9 cellular contexts compared by ENCODE assay signal in the genomic region with DNA sequence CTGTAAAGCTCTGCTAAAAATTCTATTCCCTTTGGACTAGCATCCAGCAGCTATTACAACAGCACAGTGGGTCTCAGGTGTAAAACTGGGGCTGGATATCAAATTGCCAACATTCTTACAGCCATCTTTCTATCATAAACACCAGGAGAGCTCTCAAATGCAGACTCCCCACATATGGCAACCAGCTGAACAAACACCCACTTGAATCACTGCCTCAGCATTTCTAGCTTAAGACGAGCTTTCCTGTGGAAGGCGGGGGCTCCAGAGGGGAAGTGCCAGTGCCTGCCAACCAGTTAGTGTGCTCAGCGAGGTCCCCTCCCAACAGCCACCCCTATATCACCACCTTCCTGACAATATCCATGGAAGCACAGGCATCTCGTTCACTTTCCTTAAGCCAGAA.
DNase-seq lines count a peak whose midpoint lies in the region; ATAC-seq, FAIRE-seq and TF ChIP-seq lines count a peak whose summit lies in the region.
"Had no signal": no experiment of that assay in that cellular context is flagged by ENCODE, and none has a peak within 500 bp of the region (broad histone marks: within the 10 kb centered on the region; RNA-seq: fewer than 3 reads in every experiment).

No MANE protein-coding gene starts in this region.

- BruUV-seq in A673 (replicated peaks; lab: Mats Ljungman, UMichigan): no TSS peak

- no peaks in the 10 kb centered on the region for H3K27me3 ChIP-seq in MG63
- H3K27me3 ChIP-seq in SJCRH30: no peaks in the 10 kb centered on the region
- no peaks in the 10 kb centered on the region for H3K27me3 ChIP-seq in right atrium auricular region
- H3K27me3 ChIP-seq in A673 (replicated peaks; ENCODE audit: insufficient read depth, low read depth, low read length, poor library complexity): no peaks in the 10 kb centered on the region
- H3K27me3 ChIP-seq: BLaER1 treated with 17β-estradiol and CSF1 and Interleukin-3, amounts not matched to agents 10 nM and 100 nM had no signal

- H3K4me1 ChIP-seq in A549 (no peaks in the 10 kb centered on the region), SJCRH30 (peaks cover 11% of the 10 kb centered on the region; the same call in 1 of the 2 replicates), right atrium auricular region (peaks cover 0 to 39% of the 10 kb centered on the region in 2 donors), A673 (ENCODE audit: insufficient read depth, low read length, poor library complexity, severe bottlenecking) (no peaks in the 10 kb centered on the region)

- CTCF ChIA-PET in A549 (lab: Yijun Ruan, JAX) (interaction anchor here (0.7 to 2.1 kb wide), 4 partner anchors 13 to 471 kb away, joined by 3 to 6 read pairs (median 4); no protein-coding TSS in a partner anchor), A673 (lab: Charles Lee) (no interaction called here)

- no peak; a peak in 1 of 6 replicates for ATAC-seq in A549
- ATAC-seq in HG02938 (IDR thresholded peaks at IDR 0.05; ENCODE audit: unreplicated experiment): no peak

- TF ChIP-seq POLR2A in A549 (IDR thresholded peaks at IDR 0.05; ENCODE audit: low read length): no peak

- no peak for TF ChIP-seq EP300 in A549 (IDR thresholded peaks at IDR 0.05)

- H3K4me3 ChIP-seq in A549 (no peak overlapping the region), MG63 (no peak overlapping the region), SJCRH30 (no peak overlapping the region), right atrium auricular region (no peak overlapping the region), A673 (ENCODE audit: low read depth, low read length, poor library complexity, severe bottlenecking) (no peak overlapping the region)
- H3K4me3 ChIP-seq: BLaER1 treated with 17β-estradiol and CSF1 and Interleukin-3, amounts not matched to agents 10 nM and 100 nM had no signal

- H3K36me3 ChIP-seq in MG63 (peaks cover 25% of the 10 kb centered on the region), SJCRH30 (peaks cover 4% of the 10 kb centered on the region; the same call in 1 of the 2 replicates), right atrium auricular region (peaks cover 16% of the 10 kb centered on the region), A673 (ENCODE audit: insufficient read depth, low read length, poor library complexity, severe bottlenecking) (peaks cover 6% of the 10 kb centered on the region)

- POLR2A ChIA-PET in A549 (lab: Yijun Ruan, JAX): no interaction called here
- POLR2A ChIA-PET in A673 (lab: Charles Lee; ENCODE audit: low non-redundant PET): no interaction called here

- TF ChIP-seq RAD21 in A549 (conservative IDR thresholded peaks at IDR 0.05 in 1 of 2, IDR thresholded peaks at IDR 0.05 in 1 of 2): no peak

- TF ChIP-seq CTCF in A549 (IDR thresholded peaks at IDR 0.05) (no peak), right atrium auricular region (IDR thresholded peaks at IDR 0.05) (no peak), A673 (conservative IDR thresholded peaks at IDR 0.05; ENCODE audit: low read depth, low read length) (no peak)

- H3K9me3 ChIP-seq in A549: no peaks in the 10 kb centered on the region
- H3K9me3 ChIP-seq in MG63: no peaks in the 10 kb centered on the region; the same call in 1 of the 2 replicates
- peaks cover 8% of the 10 kb centered on the region for H3K9me3 ChIP-seq in SJCRH30 (replicated peaks)
- peaks cover 0 to 12% of the 10 kb centered on the region in 2 donors for H3K9me3 ChIP-seq in right atrium auricular region
- H3K9me3 ChIP-seq in A673 (ENCODE audit: low read depth, low read length, poor library complexity, severe bottlenecking): peaks cover 5% of the 10 kb centered on the region

- intact Hi-C loops in A673 (cut with micrococcal nuclease; ENCODE audit: unreplicated experiment): no loop called here

- no peak for DNase-seq in A549 (ENCODE audit: low read depth in 1 of 2, low spot score in 1 of 2)
- peak; percentile 36 for DNase-seq in MG63
- peak; percentile 59 to 67 for DNase-seq in SJCRH30
- no peak for DNase-seq in right atrium auricular region (ENCODE audit: low spot score)
- no peak for DNase-seq in A673 (ENCODE audit: low spot score)
- DNase-seq in central memory CD4-positive, alpha-beta T cell: no peak
- DNase-seq in foreskin melanocyte: no peak

- 76% methylated on average over 4 of the region's 4 CpGs for WGBS in A549 (ENCODE audit: missing lambda C conversion rate)

- no peak overlapping the region for H3K27ac ChIP-seq in A549
- no peak overlapping the region for H3K27ac ChIP-seq in SJCRH30
- H3K27ac ChIP-seq in right atrium auricular region: peak overlapping the region; percentile 12 to 61
- H3K27ac ChIP-seq in A673 (ENCODE audit: low read depth, low read length, poor library complexity, severe bottlenecking): no peak overlapping the region
- H3K27ac ChIP-seq: BLaER1 treated with 17β-estradiol and CSF1 and Interleukin-3, amounts not matched to agents 10 nM and 100 nM had no signal

- no peak overlapping the region for H3K4me2 ChIP-seq in A549
- H3K4me2 ChIP-seq: BLaER1 treated with 17β-estradiol and CSF1 and Interleukin-3, amounts not matched to agents 10 nM and 100 nM had no signal

- FAIRE-seq in A549 (lab: Jason Lieb, UNC): no peak

TF ChIP-seq in A549, 52 proteins besides CTCF, POLR2A, EP300 and RAD21:
- peak; percentile 15 for TF ChIP-seq MAFK (IDR thresholded peaks at IDR 0.05; ENCODE audit: partially characterized antibody)
- TF ChIP-seq, protein P1, sequence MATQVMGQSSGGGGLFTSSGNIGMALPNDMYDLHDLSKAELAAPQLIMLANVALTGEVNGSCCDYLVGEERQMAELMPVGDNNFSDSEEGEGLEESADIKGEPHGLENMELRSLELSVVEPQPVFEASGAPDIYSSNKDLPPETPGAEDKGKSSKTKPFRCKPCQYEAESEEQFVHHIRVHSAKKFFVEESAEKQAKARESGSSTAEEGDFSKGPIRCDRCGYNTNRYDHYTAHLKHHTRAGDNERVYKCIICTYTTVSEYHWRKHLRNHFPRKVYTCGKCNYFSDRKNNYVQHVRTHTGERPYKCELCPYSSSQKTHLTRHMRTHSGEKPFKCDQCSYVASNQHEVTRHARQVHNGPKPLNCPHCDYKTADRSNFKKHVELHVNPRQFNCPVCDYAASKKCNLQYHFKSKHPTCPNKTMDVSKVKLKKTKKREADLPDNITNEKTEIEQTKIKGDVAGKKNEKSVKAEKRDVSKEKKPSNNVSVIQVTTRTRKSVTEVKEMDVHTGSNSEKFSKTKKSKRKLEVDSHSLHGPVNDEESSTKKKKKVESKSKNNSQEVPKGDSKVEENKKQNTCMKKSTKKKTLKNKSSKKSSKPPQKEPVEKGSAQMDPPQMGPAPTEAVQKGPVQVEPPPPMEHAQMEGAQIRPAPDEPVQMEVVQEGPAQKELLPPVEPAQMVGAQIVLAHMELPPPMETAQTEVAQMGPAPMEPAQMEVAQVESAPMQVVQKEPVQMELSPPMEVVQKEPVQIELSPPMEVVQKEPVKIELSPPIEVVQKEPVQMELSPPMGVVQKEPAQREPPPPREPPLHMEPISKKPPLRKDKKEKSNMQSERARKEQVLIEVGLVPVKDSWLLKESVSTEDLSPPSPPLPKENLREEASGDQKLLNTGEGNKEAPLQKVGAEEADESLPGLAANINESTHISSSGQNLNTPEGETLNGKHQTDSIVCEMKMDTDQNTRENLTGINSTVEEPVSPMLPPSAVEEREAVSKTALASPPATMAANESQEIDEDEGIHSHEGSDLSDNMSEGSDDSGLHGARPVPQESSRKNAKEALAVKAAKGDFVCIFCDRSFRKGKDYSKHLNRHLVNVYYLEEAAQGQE (IDR thresholded peaks at IDR 0.05): no peak

Comparison
In these comparisons a context has a peak if more than half of its experiments do, and no peak if none do; other contexts are left out.
1. DNase-seq: peak in MG63 (single experiment) and SJCRH30 (2 of 2); none in A549 (0 of 2), right atrium auricular region (single experiment), A673 (single experiment), central memory CD4-positive, alpha-beta T cell (single experiment) and foreskin melanocyte (single experiment).
2. H3K27ac ChIP-seq: peak in right atrium auricular region (2 of 2); none in A549 (0 of 2), SJCRH30 (single experiment) and A673 (single experiment).